In the genomic region with DNA sequence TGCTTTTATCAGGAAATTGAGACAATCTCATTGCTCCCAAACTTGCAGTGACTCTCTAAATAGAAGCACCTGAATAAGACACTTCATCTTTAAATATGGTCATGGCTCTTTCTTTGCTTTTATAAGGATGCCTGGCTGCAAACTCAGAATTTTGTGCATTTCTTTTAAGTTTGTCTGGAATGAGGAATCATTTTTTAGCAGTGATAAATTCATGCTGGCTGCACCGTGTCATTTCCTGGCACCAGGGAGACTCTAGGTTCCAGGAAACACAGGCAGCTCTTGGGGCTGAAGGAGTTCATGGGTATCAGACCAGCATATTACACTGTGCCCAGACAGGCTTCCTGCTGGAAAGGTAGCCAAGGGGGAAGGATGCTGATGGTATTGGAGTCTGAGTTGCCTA, we compare ENCODE assay signal across 29 cellular contexts.
A peak's percentile ranks its signal among the peaks of the same experiment; 100 is the strongest.
DNase-seq lines count a peak whose midpoint lies in the region; ATAC-seq, FAIRE-seq and TF ChIP-seq lines count a peak whose summit lies in the region.
"Had no signal": no experiment of that assay in that cellular context is flagged by ENCODE, and none has a peak within 500 bp of the region (broad histone marks: within the 10 kb centered on the region; RNA-seq: fewer than 3 reads in every experiment).

No MANE protein-coding gene starts in this region.

- peak; percentile 66 for DNase-seq in HCEC 1CT
- DNase-seq in astrocyte (ENCODE audit: low read depth), result peak; percentile 75
- peak; percentile 50 for DNase-seq in iris pigment epithelial cell (ENCODE audit: low read depth)
- no peak for DNase-seq in lower leg skin (ENCODE audit: low spot score in 2 of 2)
- DNase-seq in COR-L47 (lab: John Stamatoyannopoulos, UW), result no peak
- DNase-seq: activated naive CD4-positive, alpha-beta T cell treated with anti-CD3 and anti-CD28 coated beads for 36 hours; activated T-cell treated with anti-CD3 and anti-CD28 coated beads, Interleukin-2, amount 50 U/mL, for 24 hours; anterior cingulate cortex; cerebellar nuclear complex; effector CD8-positive, alpha-beta T cell; KBM-7; left ventricle myocardium inferior; MV-4-11; NCI-H1694 treated with DMSO at 0.1 percent for 48 hours; NCI-H226; spleen; stimulated activated CD4-positive, alpha-beta T cell treated with anti-CD3 and anti-CD28 coated beads, Interleukin-4, amount 100 ng/mL, for 4 hours; stimulated activated naive CD8-positive, alpha-beta T cell treated with anti-CD3 and anti-CD28 coated beads, Interleukin-15, amount 100 ng/mL, for 72 hours; T1000 had no signal

- H3K4me3 Mint-ChIP-seq in astrocyte (ENCODE audit: unreplicated experiment), result no peak overlapping the region
- H3K4me3 Mint-ChIP-seq: activated naive CD4-positive, alpha-beta T cell treated with anti-CD3 and anti-CD28 coated beads for 36 hours; activated T-cell treated with anti-CD3 and anti-CD28 coated beads, Interleukin-2, amount 50 U/mL, for 24 hours; stimulated activated naive CD8-positive, alpha-beta T cell treated with anti-CD3 and anti-CD28 coated beads, Interleukin-15, amount 100 ng/mL, for 72 hours; type B pancreatic cell had no signal

- peak; percentile 78 for FAIRE-seq in astrocyte (lab: Jason Lieb, UNC)
- FAIRE-seq: D721Med had no signal

- H3K36me3 ChIP-seq in ACC112 (ENCODE audit: insufficient read depth, low read length), result no peaks in the 10 kb centered on the region
- H3K36me3 ChIP-seq in astrocyte (ENCODE audit: insufficient read depth, low read length), result no peaks in the 10 kb centered on the region
- H3K36me3 ChIP-seq: BLaER1 treated with 17β-estradiol and CSF1 and Interleukin-3, amounts not matched to agents 10 nM and 100 nM; esophagus muscularis mucosa; left ventricle myocardium inferior; spleen had no signal

- TF ChIP-seq CTCF in astrocyte (IDR thresholded peaks at IDR 0.05; ENCODE audit: insufficient read depth, low read depth, low read length) (no peak), lower leg skin (IDR thresholded peaks at IDR 0.05) (no peak)

- H3K4me2 ChIP-seq in astrocyte (ENCODE audit: low read length), result peak overlapping the region; percentile 42
- H3K4me2 ChIP-seq: BLaER1 treated with 17β-estradiol and CSF1 and Interleukin-3, amounts not matched to agents 10 nM and 100 nM had no signal

- H3K79me2 ChIP-seq in ACC112 (ENCODE audit: control insufficient read depth, insufficient read depth, low read length, unreplicated experiment) (no peaks in the 10 kb centered on the region), astrocyte (ENCODE audit: insufficient read depth, low read length) (no peaks in the 10 kb centered on the region)

- H3K27ac Mint-ChIP-seq in astrocyte (ENCODE audit: unreplicated experiment), result peak overlapping the region; percentile 22
- H3K27ac Mint-ChIP-seq: activated naive CD4-positive, alpha-beta T cell treated with anti-CD3 and anti-CD28 coated beads for 36 hours; activated T-cell treated with anti-CD3 and anti-CD28 coated beads, Interleukin-2, amount 50 U/mL, for 24 hours; stimulated activated naive CD8-positive, alpha-beta T cell treated with anti-CD3 and anti-CD28 coated beads, Interleukin-15, amount 100 ng/mL, for 72 hours; type B pancreatic cell had no signal

- no peaks in the 10 kb centered on the region for H4K20me1 ChIP-seq in astrocyte (ENCODE audit: insufficient read depth, low read length)
- H4K20me1 ChIP-seq: BLaER1 treated with 17β-estradiol and CSF1 and Interleukin-3, amounts not matched to agents 10 nM and 100 nM had no signal

- H3K4me1 ChIP-seq in ACC112 (ENCODE audit: control insufficient read depth, insufficient read depth, low read length, unreplicated experiment) (peaks cover 42% of the 10 kb centered on the region), astrocyte (ENCODE audit: insufficient read depth, low read length) (peaks cover 29% of the 10 kb centered on the region)
- H3K4me1 ChIP-seq: esophagus muscularis mucosa, left ventricle myocardium inferior, spleen had no signal

- H3K4me3 ChIP-seq in ACC112 (ENCODE audit: low read depth, low read length) (no peak overlapping the region), astrocyte (ENCODE audit: insufficient read depth, low read depth, low read length) (no peak overlapping the region), lower leg skin (ENCODE audit: low read depth, poor library complexity, severe bottlenecking) (no peak overlapping the region)
- H3K4me3 ChIP-seq: BLaER1 treated with 17β-estradiol and CSF1 and Interleukin-3, amounts not matched to agents 10 nM and 100 nM; esophagus muscularis mucosa; left ventricle myocardium inferior; SK-N-MC; spleen had no signal

- no peaks in the 10 kb centered on the region for H3K27me3 Mint-ChIP-seq in astrocyte (ENCODE audit: low read depth, unreplicated experiment)
- H3K27me3 Mint-ChIP-seq: stimulated activated naive CD8-positive, alpha-beta T cell treated with anti-CD3 and anti-CD28 coated beads, Interleukin-15, amount 100 ng/mL, for 72 hours; type B pancreatic cell had no signal

- no peaks in the 10 kb centered on the region for H3K9me3 ChIP-seq in astrocyte (ENCODE audit: insufficient read depth, low read depth, low read length)
- H3K9me3 ChIP-seq: BLaER1 treated with 17β-estradiol and CSF1 and Interleukin-3, amounts not matched to agents 10 nM and 100 nM; esophagus muscularis mucosa; left ventricle myocardium inferior; spleen had no signal

- H3K9me3 Mint-ChIP-seq in astrocyte (ENCODE audit: unreplicated experiment), result no peaks in the 10 kb centered on the region
- H3K9me3 Mint-ChIP-seq: activated naive CD4-positive, alpha-beta T cell treated with anti-CD3 and anti-CD28 coated beads for 36 hours; activated T-cell treated with anti-CD3 and anti-CD28 coated beads, Interleukin-2, amount 50 U/mL, for 24 hours; stimulated activated naive CD8-positive, alpha-beta T cell treated with anti-CD3 and anti-CD28 coated beads, Interleukin-15, amount 100 ng/mL, for 72 hours; type B pancreatic cell had no signal

- H2AFZ ChIP-seq in ACC112 (ENCODE audit: low read length, unreplicated experiment) (no peak overlapping the region), astrocyte (ENCODE audit: low read depth, low read length) (no peak overlapping the region)

- 20 to 30% methylated on average over 1 of the region's 1 CpG for WGBS in lower leg skin, 2 donors

- H3K27ac ChIP-seq in ACC112 (ENCODE audit: low read depth, low read length) (peak overlapping the region; percentile 71), astrocyte (ENCODE audit: low read depth, low read length) (peak overlapping the region; percentile 79)
- H3K27ac ChIP-seq: 22Rv1; BLaER1 treated with 17β-estradiol and CSF1 and Interleukin-3, amounts not matched to agents 10 nM and 100 nM; esophagus muscularis mucosa; left ventricle myocardium inferior; SK-N-MC; spleen had no signal

- no peaks in the 10 kb centered on the region for H3K36me3 Mint-ChIP-seq in astrocyte (ENCODE audit: low read depth, unreplicated experiment)
- H3K36me3 Mint-ChIP-seq: type B pancreatic cell had no signal

- H3K27me3 ChIP-seq in ACC112 (ENCODE audit: insufficient read depth, low read length) (no peaks in the 10 kb centered on the region), astrocyte (ENCODE audit: insufficient read depth, low read length) (no peaks in the 10 kb centered on the region)
- H3K27me3 ChIP-seq: BLaER1 treated with 17β-estradiol and CSF1 and Interleukin-3, amounts not matched to agents 10 nM and 100 nM; esophagus muscularis mucosa; spleen had no signal

- no peak overlapping the region for H3K9ac ChIP-seq in astrocyte (ENCODE audit: low read length)
- H3K9ac ChIP-seq: BLaER1 treated with 17β-estradiol and CSF1 and Interleukin-3, amounts not matched to agents 10 nM and 100 nM had no signal

- ATAC-seq in HG03460 (IDR thresholded peaks at IDR 0.05; ENCODE audit: unreplicated experiment) (no peak), HG03469 (IDR thresholded peaks at IDR 0.05; ENCODE audit: unreplicated experiment) (no peak)
- ATAC-seq: activated CD4-positive, CD25-positive, alpha-beta regulatory T cell treated with anti-CD3 and anti-CD28 coated beads, Interleukin-2, amount 50 U/mL, for 24 hours; stimulated activated naive CD8-positive, alpha-beta T cell treated with anti-CD3 and anti-CD28 coated beads, Interleukin-15, amount 100 ng/mL, for 72 hours had no signal

- peaks cover 38% of the 10 kb centered on the region for H3K4me1 Mint-ChIP-seq in astrocyte (ENCODE audit: low read depth, unreplicated experiment)
- H3K4me1 Mint-ChIP-seq: stimulated activated naive CD8-positive, alpha-beta T cell treated with anti-CD3 and anti-CD28 coated beads, Interleukin-15, amount 100 ng/mL, for 72 hours had no signal

- TF ChIP-seq POLR2A in lower leg skin (IDR thresholded peaks at IDR 0.05), result no peak

- intact Hi-C loops in lower leg skin (cut with DNase I; ENCODE audit: low total_unique reads), result no loop called here

Comparison
In these comparisons a context has a peak if more than half of its experiments do, and no peak if none do; other contexts are left out.
1. DNase-seq: peak in HCEC 1CT (single experiment), astrocyte (single experiment) and iris pigment epithelial cell (single experiment); none in lower leg skin (0 of 2) and COR-L47 (single experiment).